ENCODE assay signal across 14 cellular contexts in genomic region chr4:70915048-70915815, GRCh38. TPM values are rescaled to one million over a fixed set of nuclear protein-coding genes. Genes with fewer than 3 reads are reported as not detected.
DNase-seq lines count a peak whose midpoint lies in the region; ATAC-seq and TF ChIP-seq lines count a peak whose summit lies in the region.
"Had no signal": no experiment of that assay in that cellular context is flagged by ENCODE, and none has a peak within 500 bp of the region (broad histone marks: within the 10 kb centered on the region; RNA-seq: fewer than 3 reads in every experiment).

No MANE protein-coding gene starts in this region.

- no peak for TF ChIP-seq EP300 in esophagus muscularis mucosa (IDR thresholded peaks at IDR 0.05)

- no peak overlapping the region for H3K9ac ChIP-seq in GM23248
- H3K9ac ChIP-seq: BLaER1 had no signal

- TF ChIP-seq CTCF in esophagus muscularis mucosa (IDR thresholded peaks at IDR 0.05) (no peak), uterus (IDR thresholded peaks at IDR 0.05) (no peak)

- H3K79me2 ChIP-seq in GM23248 (ENCODE audit: insufficient read depth): peaks cover 92% of the 10 kb centered on the region

- intact Hi-C loops in esophagus muscularis mucosa (cut with DNase I) (no loop called here), sciatic nerve (cut with DNase I) (no loop called here), uterus (cut with DNase I; ENCODE audit: low total_unique reads) (no loop called here)

- no peak overlapping the region for H2AFZ ChIP-seq in GM23248

- no peaks in the 10 kb centered on the region for H3K9me3 ChIP-seq in GM23248 (ENCODE audit: low read depth)
- H3K9me3 ChIP-seq in esophagus muscularis mucosa: no peaks in the 10 kb centered on the region
- no peaks in the 10 kb centered on the region for H3K9me3 ChIP-seq in uterus
- H3K9me3 ChIP-seq: gastrocnemius medialis had no signal

- peak; percentile 28 for ATAC-seq in sciatic nerve
- no peak for ATAC-seq in SK-N-SH treated with all-trans-retinoic acid at 6 μM for 48 hours
- no peak for ATAC-seq in GM21737 (IDR thresholded peaks at IDR 0.05; ENCODE audit: unreplicated experiment)
- ATAC-seq: gastrocnemius medialis had no signal

- peak; percentile 48 for DNase-seq in GM23248
- DNase-seq in RPMI7951 (ENCODE audit: low read depth): peak; percentile 69
- DNase-seq in esophagus muscularis mucosa (ENCODE audit: extremely low spot score): no peak
- no peak for DNase-seq in sciatic nerve (ENCODE audit: low spot score)
- no peak for DNase-seq in uterus
- DNase-seq: activated CD4-positive, alpha-beta memory T cell treated with anti-CD3 and anti-CD28 coated beads for 36 hours; activated effector memory CD4-positive, alpha-beta T cell treated with Interleukin-2 at 50 U/mL for 16 hours; aorta; dorsolateral prefrontal cortex; gastrocnemius medialis; NCI-H82 had no signal

- peak overlapping the region; percentile 20 for H3K4me2 ChIP-seq in GM23248 (ENCODE audit: unreplicated experiment)
- H3K4me2 ChIP-seq: BLaER1 had no signal

- in situ Hi-C loops in GM23248 (cut with MboI): no loop called here

- H3K27ac ChIP-seq in GM23248: peak overlapping the region; percentile 12; the same call in 1 of the 2 replicates
- no peak overlapping the region for H3K27ac ChIP-seq in esophagus muscularis mucosa (replicated peaks in 1 of 4)
- H3K27ac ChIP-seq in uterus: no peak overlapping the region
- H3K27ac ChIP-seq: BLaER1, dorsolateral prefrontal cortex, gastrocnemius medialis had no signal

- 85% methylated on average over 13 of the region's 13 CpGs for WGBS in GM23248 (ENCODE audit: low coverage in 1 of 2, low lambda C conversion rate in 2 of 2, missing lambda C conversion rate in 2 of 2), 2 experiments
- 78% methylated on average over 13 of the region's 13 CpGs for WGBS in esophagus muscularis mucosa

- H3K4me1 ChIP-seq in GM23248 (ENCODE audit: insufficient read depth) (peaks cover 17% of the 10 kb centered on the region), esophagus muscularis mucosa (peaks cover 8 to 25% (median 21%) of the 10 kb centered on the region in 4 donors), uterus (no peaks in the 10 kb centered on the region)
- H3K4me1 ChIP-seq: BLaER1, gastrocnemius medialis had no signal

- H4K20me1 ChIP-seq in GM23248 (ENCODE audit: insufficient read depth): no peaks in the 10 kb centered on the region

- H3K27me3 ChIP-seq in GM23248 (replicated peaks; ENCODE audit: insufficient read depth) (no peaks in the 10 kb centered on the region), esophagus muscularis mucosa (no peaks in the 10 kb centered on the region), uterus (no peaks in the 10 kb centered on the region)
- H3K27me3 ChIP-seq: BLaER1, dorsolateral prefrontal cortex, gastrocnemius medialis had no signal

- H3K36me3 ChIP-seq in GM23248 (ENCODE audit: low read depth): no peaks in the 10 kb centered on the region
- peaks cover 0 to 9% (median 0%) of the 10 kb centered on the region in 4 donors for H3K36me3 ChIP-seq in esophagus muscularis mucosa
- H3K36me3 ChIP-seq in uterus: no peaks in the 10 kb centered on the region
- H3K36me3 ChIP-seq: gastrocnemius medialis had no signal

- TF ChIP-seq POLR2A in esophagus muscularis mucosa (IDR thresholded peaks at IDR 0.05; ENCODE audit: low read depth) (no peak), uterus (IDR thresholded peaks at IDR 0.05) (no peak)

- no peaks in the 10 kb centered on the region for H3K9me2 ChIP-seq in GM23248 (ENCODE audit: insufficient read depth)

- H3F3A ChIP-seq in GM23248 (ENCODE audit: insufficient read depth): no peaks in the 10 kb centered on the region

- H3K4me3 ChIP-seq in GM23248 (peak overlapping the region; percentile 24), esophagus muscularis mucosa (peak overlapping the region in 3 of 4 donors; percentile 5 to 31 (median 9)), uterus (no peak overlapping the region)
- H3K4me3 ChIP-seq: BLaER1, dorsolateral prefrontal cortex, gastrocnemius medialis had no signal

TF ChIP-seq in SK-N-SH treated with all-trans-retinoic acid at 6 μM for 48 hours, 23 proteins besides CTCF, POLR2A, EP300 and RAD21 (continues in another document):
- no peak for TF ChIP-seq BACH2 (CRISPR knock-in tag; IDR thresholded peaks at IDR 0.05; ENCODE audit: borderline replicate concordance)
- TF ChIP-seq GLIS3 (CRISPR knock-in tag; IDR thresholded peaks at IDR 0.05): no peak
- TF ChIP-seq, protein P1, sequence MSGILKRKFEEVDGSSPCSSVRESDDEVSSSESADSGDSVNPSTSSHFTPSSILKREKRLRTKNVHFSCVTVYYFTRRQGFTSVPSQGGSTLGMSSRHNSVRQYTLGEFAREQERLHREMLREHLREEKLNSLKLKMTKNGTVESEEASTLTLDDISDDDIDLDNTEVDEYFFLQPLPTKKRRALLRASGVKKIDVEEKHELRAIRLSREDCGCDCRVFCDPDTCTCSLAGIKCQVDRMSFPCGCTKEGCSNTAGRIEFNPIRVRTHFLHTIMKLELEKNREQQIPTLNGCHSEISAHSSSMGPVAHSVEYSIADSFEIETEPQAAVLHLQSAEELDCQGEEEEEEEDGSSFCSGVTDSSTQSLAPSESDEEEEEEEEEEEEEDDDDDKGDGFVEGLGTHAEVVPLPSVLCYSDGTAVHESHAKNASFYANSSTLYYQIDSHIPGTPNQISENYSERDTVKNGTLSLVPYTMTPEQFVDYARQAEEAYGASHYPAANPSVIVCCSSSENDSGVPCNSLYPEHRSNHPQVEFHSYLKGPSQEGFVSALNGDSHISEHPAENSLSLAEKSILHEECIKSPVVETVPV (CRISPR knock-in tag; IDR thresholded peaks at IDR 0.05): no peak
- no peak for TF ChIP-seq TCF4 (CRISPR knock-in tag; IDR thresholded peaks at IDR 0.05; ENCODE audit: borderline replicate concordance)
- TF ChIP-seq ZC3H10 (CRISPR knock-in tag; IDR thresholded peaks at IDR 0.05): no peak
- TF ChIP-seq SNAI2 (CRISPR knock-in tag; IDR thresholded peaks at IDR 0.05): no peak
- TF ChIP-seq, protein P2, sequence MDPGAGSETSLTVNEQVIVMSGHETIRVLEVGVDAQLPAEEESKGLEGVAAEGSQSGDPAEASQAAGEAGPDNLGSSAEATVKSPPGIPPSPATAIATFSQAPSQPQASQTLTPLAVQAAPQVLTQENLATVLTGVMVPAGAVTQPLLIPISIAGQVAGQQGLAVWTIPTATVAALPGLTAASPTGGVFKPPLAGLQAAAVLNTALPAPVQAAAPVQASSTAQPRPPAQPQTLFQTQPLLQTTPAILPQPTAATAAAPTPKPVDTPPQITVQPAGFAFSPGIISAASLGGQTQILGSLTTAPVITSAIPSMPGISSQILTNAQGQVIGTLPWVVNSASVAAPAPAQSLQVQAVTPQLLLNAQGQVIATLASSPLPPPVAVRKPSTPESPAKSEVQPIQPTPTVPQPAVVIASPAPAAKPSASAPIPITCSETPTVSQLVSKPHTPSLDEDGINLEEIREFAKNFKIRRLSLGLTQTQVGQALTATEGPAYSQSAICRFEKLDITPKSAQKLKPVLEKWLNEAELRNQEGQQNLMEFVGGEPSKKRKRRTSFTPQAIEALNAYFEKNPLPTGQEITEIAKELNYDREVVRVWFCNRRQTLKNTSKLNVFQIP (CRISPR knock-in tag; IDR thresholded peaks at IDR 0.05; ENCODE audit: borderline replicate concordance, low read depth): no peak
- TF ChIP-seq PATZ1 (CRISPR knock-in tag; IDR thresholded peaks at IDR 0.05; ENCODE audit: borderline replicate concordance): no peak
- TF ChIP-seq ARNTL (CRISPR knock-in tag; IDR thresholded peaks at IDR 0.05; ENCODE audit: borderline replicate concordance, low read depth): no peak
- no peak for TF ChIP-seq PPARA (CRISPR knock-in tag; IDR thresholded peaks at IDR 0.05; ENCODE audit: borderline replicate concordance)
- TF ChIP-seq ZFP3 (CRISPR knock-in tag; IDR thresholded peaks at IDR 0.05): no peak
- no peak for TF ChIP-seq ZNF8 (CRISPR knock-in tag; IDR thresholded peaks at IDR 0.05)
- no peak for TF ChIP-seq OSR1 (CRISPR knock-in tag; IDR thresholded peaks at IDR 0.05)
- no peak for TF ChIP-seq RARB (CRISPR knock-in tag; IDR thresholded peaks at IDR 0.05)
- no peak for TF ChIP-seq ZNF70 (CRISPR knock-in tag; IDR thresholded peaks at IDR 0.05)
- TF ChIP-seq ZNF565 (CRISPR knock-in tag; conservative IDR thresholded peaks at IDR 0.05; ENCODE audit: low read depth): no peak
- no peak for TF ChIP-seq ZFP30 (CRISPR knock-in tag; IDR thresholded peaks at IDR 0.05)
- no peak for TF ChIP-seq CREB5 (CRISPR knock-in tag; IDR thresholded peaks at IDR 0.05; ENCODE audit: low read depth)

RNA-seq across cellular contexts. Expression of gene MOB1B, which starts 13.1 kb away (rescaled TPM):
- total RNA-seq in GM23248 (2014; rRNA removed; shearing (Covaris generic)): 10.2 and 11.6 TPM in 2 replicates
- 7.1 and 7.5 TPM in 2 replicates for polyA plus RNA-seq in GM23248 (2016; fragmentation: Nextera tagmentation; extraction: Ambion mirVana)
- 6.7 and 7.4 TPM in 2 replicates for total RNA-seq in RPMI7951 (2014; rRNA removed; shearing (Covaris generic))
- 10 to 100 TPM; 15.0 to 19.4 (median 16.6) TPM for total RNA-seq in esophagus muscularis mucosa
- total RNA-seq in sciatic nerve: 34.3 TPM
- 10 to 100 TPM in 3 of 4 donors, 1 to 10 TPM in 1; 10.0 to 42.1 (median 16.5) TPM for total RNA-seq in uterus

Comparison
In these comparisons a context has a peak if more than half of its experiments do, and no peak if none do; other contexts are left out.
1. DNase-seq: peak in GM23248 (single experiment) and RPMI7951 (single experiment); none in esophagus muscularis mucosa (single experiment), sciatic nerve (single experiment) and uterus (0 of 2).
2. H3K4me3 ChIP-seq: peak in GM23248 (single experiment) and esophagus muscularis mucosa (3 of 4); none in uterus (0 of 2).